9 cellular contexts compared by ENCODE assay signal in genomic region chr20:815914-816606, GRCh38. TPM values are rescaled to one million over a fixed set of nuclear protein-coding genes. Genes with fewer than 3 reads are reported as not detected.
DNase-seq lines count a peak whose midpoint lies in the region; ATAC-seq and TF ChIP-seq lines count a peak whose summit lies in the region.
"Had no signal": no experiment of that assay in that cellular context is flagged by ENCODE, and none has a peak within 500 bp of the region (broad histone marks: within the 10 kb centered on the region; RNA-seq: fewer than 3 reads in every experiment).

No MANE protein-coding gene starts in this region.

- H3K36me3 ChIP-seq in PC-9 (ENCODE audit: low read depth) (no peaks in the 10 kb centered on the region), neutrophil (no peaks in the 10 kb centered on the region), tibial nerve (no peaks in the 10 kb centered on the region)

- no peak overlapping the region for H3K27ac ChIP-seq in PC-9
- no peak overlapping the region for H3K27ac ChIP-seq in neutrophil
- no peak overlapping the region for H3K27ac ChIP-seq in tibial nerve

- no peaks in the 10 kb centered on the region; the same call in 1 of the 2 replicates for H3K27me3 ChIP-seq in PC-9 (ENCODE audit: insufficient read depth, low read depth)
- no peaks in the 10 kb centered on the region for H3K27me3 ChIP-seq in neutrophil
- peaks cover 0 to 15% of the 10 kb centered on the region in 2 donors for H3K27me3 ChIP-seq in tibial nerve

- BruUV-seq in PC-9 (replicated peaks; lab: Mats Ljungman, UMichigan): no TSS peak

- no peaks in the 10 kb centered on the region for H3K79me2 ChIP-seq in PC-9 (ENCODE audit: low read depth)

- no peak for ATAC-seq in HG03175 (IDR thresholded peaks at IDR 0.05; ENCODE audit: unreplicated experiment)

- no peak overlapping the region for H3K4me3 ChIP-seq in PC-9
- no peak overlapping the region for H3K4me3 ChIP-seq in fibroblast of pulmonary artery (replicated peaks; ENCODE audit: low read depth, low read length)
- no peak overlapping the region for H3K4me3 ChIP-seq in neutrophil (ENCODE audit: low read depth in 1 of 2, low read length in 1 of 2)
- H3K4me3 ChIP-seq in tibial nerve: no peak overlapping the region

- DNase-seq in DMS 273 (lab: John Stamatoyannopoulos, UW; ENCODE audit: unreplicated experiment) (peak; percentile 81), PC-9 (peak in 1 of 2 experiments; percentile 60), fibroblast of pulmonary artery (ENCODE audit: low read depth) (peak; percentile 65), tibial nerve (ENCODE audit: low spot score in 2 of 2) (peak in 1 of 2 donors; percentile 46)
- peak; percentile 68 to 74 for DNase-seq in activated T-cell treated with anti-CD3 and anti-CD28 coated beads, Interleukin-2, amount 50 U/mL, for 48 hours

- H4K20me1 ChIP-seq in PC-9 (ENCODE audit: insufficient read depth): no peaks in the 10 kb centered on the region

- H3K9me3 ChIP-seq in PC-9 (ENCODE audit: insufficient read depth, low read depth) (no peaks in the 10 kb centered on the region), neutrophil (no peaks in the 10 kb centered on the region), tibial nerve (no peaks in the 10 kb centered on the region)

- peak; percentile 99 for TF ChIP-seq RAD21 in Ishikawa (IDR thresholded peaks at IDR 0.05; ENCODE audit: low read depth)

- H2AFZ ChIP-seq in PC-9: no peak overlapping the region

- WGBS in tibial nerve, 2 donors: 27 to 28% methylated on average over 13 of the region's 13 CpGs

- H3K4me1 ChIP-seq in PC-9 (replicated peaks; ENCODE audit: insufficient read depth) (no peaks in the 10 kb centered on the region), neutrophil (ENCODE audit: control insufficient read depth in 1 of 2, insufficient read depth in 1 of 2, low read depth in 1 of 2, low read length in 1 of 2) (no peaks in the 10 kb centered on the region), tibial nerve (peaks cover 0 to 3% (median 0%) of the 10 kb centered on the region in 4 donors)

- intact Hi-C loops in PC-9 (cut with micrococcal nuclease; ENCODE audit: unreplicated experiment): loop anchor here (1.0 kb wide), 4 partner anchors 140 to 397 kb away; no protein-coding TSS in a partner anchor

- POLR2A ChIA-PET in PC-9 (lab: Charles Lee; ENCODE audit: unreplicated experiment): no interaction called here

- TF ChIP-seq CTCF in PC-9 (conservative IDR thresholded peaks at IDR 0.05) (peak; percentile 99), fibroblast of pulmonary artery (IDR thresholded peaks at IDR 0.05; ENCODE audit: low read length, missing control alignments) (peak; percentile 97), neutrophil (IDR thresholded peaks at IDR 0.05) (peak; percentile 96), tibial nerve (IDR thresholded peaks at IDR 0.05) (peak; percentile 92 to 98 (median 95))

- no peak overlapping the region for H3K4me2 ChIP-seq in PC-9

- H3K9me2 ChIP-seq in PC-9 (ENCODE audit: insufficient read depth): no peaks in the 10 kb centered on the region

- CTCF ChIA-PET in PC-9 (lab: Charles Lee): interaction anchor here (0.6 to 3.8 kb wide), 3 partner anchors 12 to 293 kb away, joined by 3 to 27 read pairs (median 3); no protein-coding TSS in a partner anchor

- H3F3A ChIP-seq in PC-9 (ENCODE audit: insufficient read depth, low read depth): peaks cover 18% of the 10 kb centered on the region

- no peak for TF ChIP-seq POLR2A in tibial nerve (IDR thresholded peaks at IDR 0.05)

- TF ChIP-seq EP300 in Ishikawa (IDR thresholded peaks at IDR 0.05; ENCODE audit: borderline replicate concordance) (no peak), tibial nerve (IDR thresholded peaks at IDR 0.05) (no peak)

TF ChIP-seq in Ishikawa, 13 proteins besides CTCF, POLR2A, EP300 and RAD21:
- no peak for TF ChIP-seq TAF1 (IDR thresholded peaks at IDR 0.05; ENCODE audit: low read depth)
TF ChIP-seq in Ishikawa: peak in this region for 0.

RNA-seq across cellular contexts. Expression of gene FAM110A, which starts 17.5 kb away (rescaled TPM):
- 30.8 and 36.6 TPM in 2 replicates for total RNA-seq in PC-9 (2021)
- total RNA-seq in tibial nerve: 1 to 10 TPM; 2.8 to 6.9 (median 4.7) TPM

RNA-seq across cellular contexts. Expression of gene SLC52A3, which starts 47.8 kb away (rescaled TPM):
- total RNA-seq in PC-9 (2021) (6.9 and 7.2 TPM in 2 replicates), tibial nerve (10 to 100 TPM in 1 of 4 donors, 1 to 10 TPM in 2, under 1 TPM in 1; 0.42 to 13.2 (median 2.4) TPM)
- total RNA-seq: LHCN-M2 had no signal
